In the genomic region with DNA sequence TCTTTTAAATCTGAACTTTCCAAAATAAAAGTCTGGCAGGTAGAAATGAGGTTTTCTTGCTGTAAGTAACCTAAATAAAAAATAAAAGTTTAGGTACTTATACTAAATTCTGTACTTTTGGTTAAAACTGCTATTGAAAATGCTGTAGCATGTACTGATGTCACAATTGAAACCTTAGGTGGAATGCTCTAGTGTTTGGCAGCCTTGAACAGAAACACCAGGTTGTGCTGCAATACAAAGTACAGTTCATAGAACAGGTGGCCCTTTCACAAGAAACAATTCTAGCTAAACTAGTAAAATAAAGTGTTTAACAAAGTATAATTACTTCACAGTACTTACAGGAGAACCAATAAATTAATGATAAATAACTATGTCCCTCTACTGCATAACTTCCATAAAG, we compare ENCODE assay signal across 16 cellular contexts. TPM values are rescaled to one million over a fixed set of nuclear protein-coding genes. Genes with fewer than 3 reads are reported as not detected.
DNase-seq lines count a peak whose midpoint lies in the region; ATAC-seq and TF ChIP-seq lines count a peak whose summit lies in the region.
"Had no signal": no experiment of that assay in that cellular context is flagged by ENCODE, and none has a peak within 500 bp of the region (broad histone marks: within the 10 kb centered on the region; RNA-seq: fewer than 3 reads in every experiment).

No MANE protein-coding gene starts in this region.

- H3F3A ChIP-seq in MM.1S (ENCODE audit: insufficient read depth, low read length): peaks cover 4% of the 10 kb centered on the region; the same call in 1 of the 2 replicates

- ATAC-seq in activated CD8-positive, alpha-beta memory T cell treated with anti-CD3 and anti-CD28 coated beads, Interleukin-2, amount 10 ng/mL, durations not matched to agents 7 days and 5 days: peak; percentile 34
- ATAC-seq in GM21360 (IDR thresholded peaks at IDR 0.05; ENCODE audit: unreplicated experiment): peak; percentile 31
- no peak for ATAC-seq in naive thymus-derived CD8-positive, alpha-beta T cell
- ATAC-seq: PC-3 had no signal

- H3K4me3 ChIP-seq in MM.1S (ENCODE audit: low read length) (no peak overlapping the region), esophagus muscularis mucosa (no peak overlapping the region)
- H3K4me3 ChIP-seq: sigmoid colon, SK-N-MC had no signal

- intact Hi-C loops in cardiac septum (cut with DNase I) (no loop called here), esophagus muscularis mucosa (cut with DNase I) (no loop called here)

- H3K9me3 ChIP-seq in MM.1S (replicated peaks; ENCODE audit: insufficient read depth, low read length) (no peaks in the 10 kb centered on the region), esophagus muscularis mucosa (no peaks in the 10 kb centered on the region)
- H3K9me3 ChIP-seq: sigmoid colon had no signal

- no peak for TF ChIP-seq EP300 in esophagus muscularis mucosa (IDR thresholded peaks at IDR 0.05)

- POLR2A ChIA-PET in naive thymus-derived CD8-positive, alpha-beta T cell (lab: Charles Lee): interaction anchor here (0.6 to 0.9 kb wide), 3 partner anchors 25 to 39 kb away, joined by 3 to 6 read pairs (median 4); a partner anchor contains a TSS

- no peak overlapping the region for H3K4me2 ChIP-seq in MM.1S (ENCODE audit: low read depth, low read length)

- CTCF ChIA-PET in activated CD8-positive, alpha-beta memory T cell treated with anti-CD3 and anti-CD28 coated beads, Interleukin-2, amount 10 ng/mL, durations not matched to agents 7 days and 5 days (lab: Charles Lee): interaction anchor here (1.0 kb wide), 1 partner anchor 79 kb away, joined by 3 read pairs; no protein-coding TSS in a partner anchor

- TF ChIP-seq CTCF in MM.1S (IDR thresholded peaks at IDR 0.05; ENCODE audit: low read length) (no peak), esophagus muscularis mucosa (IDR thresholded peaks at IDR 0.05) (no peak)

- peaks cover 44% of the 10 kb centered on the region for H3K36me3 Mint-ChIP-seq in activated CD8-positive, alpha-beta memory T cell treated with anti-CD3 and anti-CD28 coated beads, Interleukin-2, amount 10 ng/mL, durations not matched to agents 7 days and 5 days
- H3K36me3 Mint-ChIP-seq in naive thymus-derived CD8-positive, alpha-beta T cell: peaks cover 0 to 76% (median 10%) of the 10 kb centered on the region in 3 donors

- H3K27me3 ChIP-seq in MM.1S (replicated peaks; ENCODE audit: insufficient read depth, low read length) (no peaks in the 10 kb centered on the region), esophagus muscularis mucosa (no peaks in the 10 kb centered on the region)
- H3K27me3 ChIP-seq: sigmoid colon had no signal

- DNase-seq in activated CD8-positive, alpha-beta memory T cell treated with anti-CD3 and anti-CD28 coated beads, Interleukin-2, amount 10 ng/mL, durations not matched to agents 7 days and 5 days: no peak
- DNase-seq in activated CD8-positive, alpha-beta memory T cell treated with anti-CD3 and anti-CD28 coated beads, Interleukin-2, amount 50 U/mL, for 48 hours: no peak
- DNase-seq in MM.1S: peak; percentile 13
- DNase-seq in naive thymus-derived CD8-positive, alpha-beta T cell: no peak
- DNase-seq in cardiac septum (ENCODE audit: low spot score): no peak
- no peak for DNase-seq in esophagus muscularis mucosa (ENCODE audit: extremely low spot score)
- no peak for DNase-seq in NCI-H510A treated with DMSO at 0.1 percent for 48 hours (lab: John Stamatoyannopoulos, UW)
- DNase-seq: ACHN; mesendoderm; NCI-H1436; NCI-H524; PC-3; sigmoid colon; stimulated activated CD4-positive, alpha-beta T cell treated with anti-CD3 and anti-CD28 coated beads, Interleukin-4, amount 100 ng/mL, for 24 hours had no signal

- H3K9ac ChIP-seq in MM.1S (ENCODE audit: low read length): no peak overlapping the region

- H3K27ac Mint-ChIP-seq in activated CD8-positive, alpha-beta memory T cell treated with anti-CD3 and anti-CD28 coated beads, Interleukin-2, amount 10 ng/mL, durations not matched to agents 7 days and 5 days: peak overlapping the region; percentile 50
- peak overlapping the region in 7 of 10 donors; percentile 12 to 75 (median 68) for H3K27ac Mint-ChIP-seq in naive thymus-derived CD8-positive, alpha-beta T cell

- no peak overlapping the region for H3K4me3 Mint-ChIP-seq in activated CD8-positive, alpha-beta memory T cell treated with anti-CD3 and anti-CD28 coated beads, Interleukin-2, amount 10 ng/mL, durations not matched to agents 7 days and 5 days
- H3K4me3 Mint-ChIP-seq in naive thymus-derived CD8-positive, alpha-beta T cell: peak overlapping the region in 2 of 10 donors; percentile 34 to 46

- H3K27ac ChIP-seq in MM.1S (ENCODE audit: low read length) (peak overlapping the region; percentile 29; the same call in 1 of the 2 replicates), esophagus muscularis mucosa (replicated peaks in 1 of 4) (no peak overlapping the region)
- H3K27ac ChIP-seq: sigmoid colon, SK-N-MC had no signal

- H2AFZ ChIP-seq in MM.1S (ENCODE audit: low read length): no peak overlapping the region

- H4K20me1 ChIP-seq in MM.1S (ENCODE audit: insufficient read depth, low read length): no peaks in the 10 kb centered on the region

- H3K36me3 ChIP-seq in MM.1S (replicated peaks; ENCODE audit: insufficient read depth, low read length): no peaks in the 10 kb centered on the region; the same call in 1 of the 2 replicates
- peaks cover 0 to 58% (median 36%) of the 10 kb centered on the region in 4 donors for H3K36me3 ChIP-seq in esophagus muscularis mucosa

- H3K27me3 Mint-ChIP-seq in activated CD8-positive, alpha-beta memory T cell treated with anti-CD3 and anti-CD28 coated beads, Interleukin-2, amount 10 ng/mL, durations not matched to agents 7 days and 5 days: no peaks in the 10 kb centered on the region
- no peaks in the 10 kb centered on the region for H3K27me3 Mint-ChIP-seq in naive thymus-derived CD8-positive, alpha-beta T cell

- no peak for TF ChIP-seq POLR2A in esophagus muscularis mucosa (IDR thresholded peaks at IDR 0.05; ENCODE audit: low read depth)

- no peaks in the 10 kb centered on the region for H3K9me3 Mint-ChIP-seq in activated CD8-positive, alpha-beta memory T cell treated with anti-CD3 and anti-CD28 coated beads, Interleukin-2, amount 10 ng/mL, durations not matched to agents 7 days and 5 days (ENCODE audit: low read depth)
- no peaks in the 10 kb centered on the region for H3K9me3 Mint-ChIP-seq in naive thymus-derived CD8-positive, alpha-beta T cell

- no peaks in the 10 kb centered on the region for H3K9me2 ChIP-seq in MM.1S (replicated peaks; ENCODE audit: insufficient read depth, low read length)

- peaks cover 37% of the 10 kb centered on the region for H3K79me2 ChIP-seq in MM.1S (ENCODE audit: low read length)

- peaks cover 24% of the 10 kb centered on the region for H3K4me1 ChIP-seq in MM.1S (ENCODE audit: low read length)
- H3K4me1 ChIP-seq in esophagus muscularis mucosa: peaks cover 0 to 5% (median 2%) of the 10 kb centered on the region in 4 donors
- H3K4me1 ChIP-seq: sigmoid colon had no signal

- peaks cover 47% of the 10 kb centered on the region for H3K4me1 Mint-ChIP-seq in activated CD8-positive, alpha-beta memory T cell treated with anti-CD3 and anti-CD28 coated beads, Interleukin-2, amount 10 ng/mL, durations not matched to agents 7 days and 5 days
- peaks cover 19 to 66% (median 58%) of the 10 kb centered on the region in 4 donors for H3K4me1 Mint-ChIP-seq in naive thymus-derived CD8-positive, alpha-beta T cell

RNA-seq across cellular contexts. Expression of a gene that starts 25.1 kb away (rescaled TPM):
- total RNA-seq in activated CD8-positive, alpha-beta memory T cell treated with anti-CD3 and anti-CD28 coated beads, Interleukin-2, amount 10 ng/mL, durations not matched to agents 7 days and 5 days: 10 to 100 TPM; 30.2 to 38.7 TPM
- total RNA-seq in naive thymus-derived CD8-positive, alpha-beta T cell: 10 to 100 TPM; 73.9 to 75.8 TPM
- polyA plus RNA-seq in naive thymus-derived CD8-positive, alpha-beta T cell: 10 to 100 TPM; 34.9 to 52.8 (median 47.0) TPM
- total RNA-seq in cardiac septum: 6.9 TPM
- total RNA-seq in esophagus muscularis mucosa: 10 to 100 TPM; 10.4 to 13.7 (median 10.7) TPM

RNA-seq across cellular contexts. Expression of a gene that starts 25.5 kb away (rescaled TPM):
- total RNA-seq in activated CD8-positive, alpha-beta memory T cell treated with anti-CD3 and anti-CD28 coated beads, Interleukin-2, amount 10 ng/mL, durations not matched to agents 7 days and 5 days: 100 to 1,000 TPM in 1 of 2 experiments, 10 to 100 TPM in 1; 84.3 to 113 TPM
- total RNA-seq in naive thymus-derived CD8-positive, alpha-beta T cell: 100 to 1,000 TPM; 792 to 837 TPM
- polyA plus RNA-seq in naive thymus-derived CD8-positive, alpha-beta T cell: 100 to 1,000 TPM; 105 to 164 (median 121) TPM
- total RNA-seq in cardiac septum: 35.3 TPM
- total RNA-seq in esophagus muscularis mucosa: 10 to 100 TPM; 28.3 to 73.1 (median 34.1) TPM

Comparison
In these comparisons a context has a peak if more than half of its experiments do, and no peak if none do; other contexts are left out.
1. ATAC-seq: peak in activated CD8-positive, alpha-beta memory T cell treated with anti-CD3 and anti-CD28 coated beads, Interleukin-2, amount 10 ng/mL, durations not matched to agents 7 days and 5 days (single experiment) and GM21360 (single experiment); none in naive thymus-derived CD8-positive, alpha-beta T cell (0 of 2).
2. RNA of a gene that starts 25.5 kb away (total RNA-seq): 792 to 837 TPM in naive thymus-derived CD8-positive, alpha-beta T cell; 84.3 to 113 TPM in activated CD8-positive, alpha-beta memory T cell treated with anti-CD3 and anti-CD28 coated beads, Interleukin-2, amount 10 ng/mL, durations not matched to agents 7 days and 5 days, 35.3 TPM in cardiac septum (single experiment) and 28.3 to 73.1 TPM in esophagus muscularis mucosa; every median in the first group is over 4 times any median in the second.